ENCODE assay signal across 23 cellular contexts in the genomic region with DNA sequence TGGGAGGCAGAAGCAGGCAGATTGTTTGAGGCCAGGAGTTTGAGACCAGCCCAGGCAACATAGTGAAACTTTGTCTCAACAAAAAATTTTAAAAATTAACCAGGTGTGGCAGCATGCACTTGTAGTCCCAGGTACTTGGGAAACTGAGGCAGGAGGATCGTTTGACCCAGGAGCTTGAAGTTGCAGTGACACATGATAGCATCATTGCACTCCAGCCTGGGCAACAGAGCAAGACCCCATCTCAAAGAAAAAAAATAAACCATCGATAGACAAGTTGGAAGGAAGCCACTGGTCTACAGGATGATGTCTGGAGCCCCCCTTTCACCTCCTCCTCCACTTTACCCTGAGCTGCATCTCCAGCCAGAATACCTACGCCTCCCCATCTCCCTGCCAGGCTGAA. TPM values are rescaled to one million over a fixed set of nuclear protein-coding genes. Genes with fewer than 3 reads are reported as not detected.
"Had no signal": no experiment of that assay in that cellular context is flagged by ENCODE, and none has a peak within 500 bp of the region (broad histone marks: within the 10 kb centered on the region; RNA-seq: fewer than 3 reads in every experiment).

No MANE protein-coding gene starts in this region.

- H3K9me3 Mint-ChIP-seq: mesothelial cell of epicardium, natural killer cell, neural crest cell had no signal

- H3K4me3 Mint-ChIP-seq: mesothelial cell of epicardium, natural killer cell, neural crest cell had no signal

- H3K36me3 ChIP-seq: heart left ventricle, suprapubic skin, thyroid gland, upper lobe of right lung, vagina had no signal

- H3K27ac ChIP-seq: heart left ventricle, suprapubic skin, thyroid gland, upper lobe of right lung, vagina had no signal

- H3K9me3 ChIP-seq: heart left ventricle, suprapubic skin, thyroid gland, upper lobe of right lung, vagina had no signal

- H3K36me3 Mint-ChIP-seq: mesothelial cell of epicardium, natural killer cell had no signal

- FAIRE-seq: frontal cortex, small intestine had no signal

- H3K27ac Mint-ChIP-seq: natural killer cell had no signal

- DNase-seq: effector memory CD4-positive, alpha-beta T cell; heart left ventricle; hippocampal formation; mammary epithelial cell; natural killer cell; posterior cingulate gyrus; small intestine; stimulated activated CD4-positive, alpha-beta T cell treated with anti-CD3 and anti-CD28 coated beads, Interleukin-12 subunit alpha, Interleukin-12 subunit beta, amount 100 ng/mL, for 4 hours; stimulated activated naive CD8-positive, alpha-beta T cell treated with anti-CD3 and anti-CD28 coated beads, Interleukin-15, Interleukin-2, amounts not matched to agents 100 U/mL and 50 U/mL, for 24 hours; thyroid gland; upper lobe of right lung had no signal

- H3K27me3 ChIP-seq: heart left ventricle, suprapubic skin, thyroid gland, upper lobe of right lung, vagina had no signal

- H3K4me3 ChIP-seq: heart left ventricle, suprapubic skin, thyroid gland, upper lobe of right lung, vagina had no signal

- ATAC-seq: esophagus mucosa; heart left ventricle; natural killer cell; stimulated activated naive CD8-positive, alpha-beta T cell treated with anti-CD3 and anti-CD28 coated beads, Interleukin-15, Interleukin-2, amounts not matched to agents 100 U/mL and 50 U/mL, for 24 hours; upper lobe of right lung had no signal

RNA-seq across cellular contexts. Expression of gene S100A6, which starts 16.5 kb away (rescaled TPM):
- total RNA-seq: neural crest cell had no signal

RNA-seq across cellular contexts. Expression of gene S100A5, which starts 21.5 kb away (rescaled TPM):
- total RNA-seq: esophagus mucosa, fibroblast of lung, frontal cortex, glomerular endothelial cell, heart left ventricle, kidney epithelial cell, lower leg skin, mammary epithelial cell, mesothelial cell of epicardium, mucosa of gallbladder, natural killer cell, neural crest cell, pulmonary artery endothelial cell, suprapubic skin, upper lobe of right lung, vagina had no signal
- polyA plus RNA-seq: heart left ventricle had no signal

RNA-seq across cellular contexts. Expression of gene S100A3, which starts 29.8 kb away (rescaled TPM):
- total RNA-seq: frontal cortex, mesothelial cell of epicardium, mucosa of gallbladder, natural killer cell, neural crest cell had no signal

RNA-seq across cellular contexts. Expression of gene S100A2, which starts 46.4 kb away (rescaled TPM):
- total RNA-seq: frontal cortex, natural killer cell, neural crest cell had no signal
